Comparison of ENCODE assay signal across 8 cellular contexts in the genomic region with DNA sequence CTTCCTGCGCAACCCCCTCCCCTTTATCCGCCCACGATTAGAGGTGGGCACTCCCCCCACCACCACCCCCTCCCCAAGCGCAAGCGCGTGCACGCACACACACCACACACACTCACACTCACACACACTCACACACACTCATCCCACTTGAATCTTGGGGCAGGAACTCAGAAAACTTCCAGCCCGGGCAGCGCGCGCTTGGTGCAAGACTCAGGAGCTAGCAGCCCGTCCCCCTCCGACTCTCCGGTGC. TPM values are rescaled to one million over a fixed set of nuclear protein-coding genes. Genes with fewer than 3 reads are reported as not detected.
A peak's percentile ranks its signal among the peaks of the same experiment; 100 is the strongest.
DNase-seq lines count a peak whose midpoint lies in the region; ATAC-seq and TF ChIP-seq lines count a peak whose summit lies in the region.

A gene (plus strand): TSS at position 170 of the 250 bp plus-strand sequence. CDS start 788 bp downstream, outside the sequence.

- no peak for TF ChIP-seq CTCF in AG09319 (IDR thresholded peaks at IDR 0.05; ENCODE audit: low read depth, low read length)

- peak within 1 kb of the TSS; percentile 87 for H3K27ac ChIP-seq in mesodermal cell (ENCODE audit: low read depth, low read length, severe bottlenecking)
- H3K27ac ChIP-seq in aorta (ENCODE audit: low read depth in 1 of 2, low read length in 2 of 2) = no peak within 1 kb of the TSS

- 0% methylated on average over 9 to 14 of the region's 14 CpGs for WGBS in mesodermal cell (ENCODE audit: insufficient coverage in 2 of 2), 2 experiments
- WGBS in aorta, 2 donors = 0 to 1% methylated on average over 11 to 14 of the region's 14 CpGs

- H3K27me3 ChIP-seq in aorta (ENCODE audit: control insufficient read depth in 1 of 2, insufficient read depth in 2 of 2, low read length in 1 of 2) = peaks cover 0 to 1% of the 10 kb centered on the region in 2 donors

- no peak for ATAC-seq in aorta (ENCODE audit: low FRiP score)

- no peaks in the 10 kb centered on the region for H3K9me3 ChIP-seq in mesodermal cell (ENCODE audit: control insufficient read depth, low read length)
- no peaks in the 10 kb centered on the region for H3K9me3 ChIP-seq in aorta (ENCODE audit: control insufficient read depth, low read length)

- intact Hi-C loops in aorta (cut with DNase I) = no loop called here

- no peak for TF ChIP-seq EP300 in Ishikawa (IDR thresholded peaks at IDR 0.05; ENCODE audit: borderline replicate concordance)

- peaks cover 9% of the 10 kb centered on the region for H3K4me1 ChIP-seq in mesodermal cell (ENCODE audit: control insufficient read depth, insufficient read depth, low read length, poor library complexity, severe bottlenecking)
- no peaks in the 10 kb centered on the region for H3K4me1 ChIP-seq in aorta (ENCODE audit: control insufficient read depth in 1 of 2, insufficient read depth in 2 of 2, low read length in 2 of 2)

- H3K4me3 ChIP-seq in mesodermal cell (ENCODE audit: extremely low read depth, insufficient read depth, low read length, poor library complexity, severe bottlenecking) (peak within 1 kb of the TSS; percentile 89), aorta (ENCODE audit: low read length in 2 of 2) (peak within 1 kb of the TSS; percentile 53 to 65)

- DNase-seq in AG09319 (ENCODE audit: extremely low read depth, low read depth) (peak; percentile 44), dedifferentiated amniotic fluid mesenchymal stem cell (ENCODE audit: extremely low spot score) (peak; percentile 67), aorta (peak; percentile 50 to 82), NCI-H146 (lab: John Stamatoyannopoulos, UW) (no peak), NCI-H748 treated with DMSO at 0.1 percent for 48 hours (lab: John Stamatoyannopoulos, UW) (no peak), ureter (ENCODE audit: low spot score) (no peak)

- peaks cover 5% of the 10 kb centered on the region for H3K36me3 ChIP-seq in mesodermal cell (ENCODE audit: control insufficient read depth, insufficient read depth, low read length)
- H3K36me3 ChIP-seq in aorta (ENCODE audit: control insufficient read depth in 1 of 2, insufficient read depth in 2 of 2, low read length in 1 of 2) = no peaks in the 10 kb centered on the region

- no peak for TF ChIP-seq RAD21 in Ishikawa (IDR thresholded peaks at IDR 0.05; ENCODE audit: low read depth)

TF ChIP-seq in Ishikawa, 13 proteins besides CTCF, POLR2A, EP300 and RAD21:
- TF ChIP-seq, protein P1, sequence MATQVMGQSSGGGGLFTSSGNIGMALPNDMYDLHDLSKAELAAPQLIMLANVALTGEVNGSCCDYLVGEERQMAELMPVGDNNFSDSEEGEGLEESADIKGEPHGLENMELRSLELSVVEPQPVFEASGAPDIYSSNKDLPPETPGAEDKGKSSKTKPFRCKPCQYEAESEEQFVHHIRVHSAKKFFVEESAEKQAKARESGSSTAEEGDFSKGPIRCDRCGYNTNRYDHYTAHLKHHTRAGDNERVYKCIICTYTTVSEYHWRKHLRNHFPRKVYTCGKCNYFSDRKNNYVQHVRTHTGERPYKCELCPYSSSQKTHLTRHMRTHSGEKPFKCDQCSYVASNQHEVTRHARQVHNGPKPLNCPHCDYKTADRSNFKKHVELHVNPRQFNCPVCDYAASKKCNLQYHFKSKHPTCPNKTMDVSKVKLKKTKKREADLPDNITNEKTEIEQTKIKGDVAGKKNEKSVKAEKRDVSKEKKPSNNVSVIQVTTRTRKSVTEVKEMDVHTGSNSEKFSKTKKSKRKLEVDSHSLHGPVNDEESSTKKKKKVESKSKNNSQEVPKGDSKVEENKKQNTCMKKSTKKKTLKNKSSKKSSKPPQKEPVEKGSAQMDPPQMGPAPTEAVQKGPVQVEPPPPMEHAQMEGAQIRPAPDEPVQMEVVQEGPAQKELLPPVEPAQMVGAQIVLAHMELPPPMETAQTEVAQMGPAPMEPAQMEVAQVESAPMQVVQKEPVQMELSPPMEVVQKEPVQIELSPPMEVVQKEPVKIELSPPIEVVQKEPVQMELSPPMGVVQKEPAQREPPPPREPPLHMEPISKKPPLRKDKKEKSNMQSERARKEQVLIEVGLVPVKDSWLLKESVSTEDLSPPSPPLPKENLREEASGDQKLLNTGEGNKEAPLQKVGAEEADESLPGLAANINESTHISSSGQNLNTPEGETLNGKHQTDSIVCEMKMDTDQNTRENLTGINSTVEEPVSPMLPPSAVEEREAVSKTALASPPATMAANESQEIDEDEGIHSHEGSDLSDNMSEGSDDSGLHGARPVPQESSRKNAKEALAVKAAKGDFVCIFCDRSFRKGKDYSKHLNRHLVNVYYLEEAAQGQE (IDR thresholded peaks at IDR 0.05; ENCODE audit: low read depth) = no peak
- peak; percentile 99 for TF ChIP-seq ZBTB7A (IDR thresholded peaks at IDR 0.05; ENCODE audit: low read depth)
- TF ChIP-seq, protein P2, sequence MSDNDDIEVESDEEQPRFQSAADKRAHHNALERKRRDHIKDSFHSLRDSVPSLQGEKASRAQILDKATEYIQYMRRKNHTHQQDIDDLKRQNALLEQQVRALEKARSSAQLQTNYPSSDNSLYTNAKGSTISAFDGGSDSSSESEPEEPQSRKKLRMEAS (IDR thresholded peaks at IDR 0.05) = no peak
- TF ChIP-seq FOXM1 (IDR thresholded peaks at IDR 0.05; ENCODE audit: borderline replicate concordance, low read depth) = no peak
- no peak for TF ChIP-seq NFIC (IDR thresholded peaks at IDR 0.05)
- TF ChIP-seq EGR1 (IDR thresholded peaks at IDR 0.05) = peak; percentile 92
- TF ChIP-seq YY1 (IDR thresholded peaks at IDR 0.05; ENCODE audit: low read depth) = no peak

RNA-seq across cellular contexts. Expression of the gene that starts here (rescaled TPM):
- polyA plus RNA-seq in mesodermal cell (2013, experiment 1 of 2) = 370 TPM
- polyA plus RNA-seq in mesodermal cell (2013, experiment 2 of 2) = 394 TPM
- total RNA-seq in aorta (under 1 TPM; 0.30 to 0.88 TPM), ureter (not detected)
- polyA plus RNA-seq in aorta = under 1 TPM in 1 of 2 donors, not detected in 1; 0.18 TPM

Comparison
In these comparisons a context has a peak if more than half of its experiments do, and no peak if none do; other contexts are left out.
1. Peak in DNase-seq and H3K4me3 ChIP-seq in aorta; RNA of the gene not detected or under 1 TPM.
2. DNase-seq: peak in AG09319 (single experiment) and dedifferentiated amniotic fluid mesenchymal stem cell (single experiment); none in NCI-H146 (single experiment), NCI-H748 treated with DMSO at 0.1 percent for 48 hours (single experiment) and ureter (single experiment).